ENCODE assay signal across 15 cellular contexts in the genomic region with DNA sequence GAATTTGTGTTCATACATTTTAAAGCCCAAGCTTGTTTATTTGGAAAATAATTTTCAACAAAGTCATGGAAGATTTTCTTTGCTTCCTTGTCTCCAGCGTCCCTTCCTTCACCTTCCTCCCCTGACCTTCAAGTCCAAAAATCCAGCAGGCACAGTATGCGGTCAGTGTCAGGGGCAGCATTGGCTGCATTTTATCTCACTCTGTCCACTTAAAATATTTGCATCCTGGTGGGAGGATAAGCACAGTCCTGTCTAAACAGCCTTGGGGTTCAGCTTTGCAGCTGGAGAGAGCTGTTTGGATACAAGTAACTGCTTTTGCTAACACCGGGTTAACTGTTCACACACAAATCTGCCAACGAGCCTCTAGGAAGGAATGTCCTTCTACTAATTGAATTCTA.
A peak's percentile ranks its signal among the peaks of the same experiment; 100 is the strongest.
DNase-seq lines count a peak whose midpoint lies in the region; ATAC-seq and TF ChIP-seq lines count a peak whose summit lies in the region.
"Had no signal": no experiment of that assay in that cellular context is flagged by ENCODE, and none has a peak within 500 bp of the region (broad histone marks: within the 10 kb centered on the region; RNA-seq: fewer than 3 reads in every experiment).

No MANE protein-coding gene starts in this region.

- H3K4me1 Mint-ChIP-seq in nephron progenitor cell = peaks cover 78% of the 10 kb centered on the region
- peaks cover 30% of the 10 kb centered on the region for H3K4me1 Mint-ChIP-seq in WTC11

- H3K9me3 Mint-ChIP-seq in nephron progenitor cell (no peaks in the 10 kb centered on the region), WTC11 (no peaks in the 10 kb centered on the region)

- CTCF ChIA-PET in WTC11 (lab: Charles Lee) = interaction anchor here (0.8 to 1.9 kb wide), 4 partner anchors 9 to 590 kb away, joined by 3 to 13 read pairs (median 4); no protein-coding TSS in a partner anchor

- no peaks in the 10 kb centered on the region for H3K36me3 ChIP-seq in urinary bladder (ENCODE audit: insufficient read depth)
- H3K36me3 ChIP-seq: SJSA1, suprapubic skin had no signal

- TF ChIP-seq CTCF in nephron progenitor cell (IDR thresholded peaks at IDR 0.05) (no peak), WTC11 (IDR thresholded peaks at IDR 0.05) (no peak)

- peak overlapping the region; percentile 16 for H3K27ac ChIP-seq in urinary bladder (ENCODE audit: low read depth)
- H3K27ac ChIP-seq: 22Rv1, SJSA1, suprapubic skin had no signal

- POLR2A ChIA-PET in WTC11 (lab: Charles Lee) = no interaction called here

- 25% methylated on average over 4 of the region's 4 CpGs for WGBS in urinary bladder

- H3K27me3 Mint-ChIP-seq in nephron progenitor cell (ENCODE audit: low read depth, poor library complexity) = peaks cover 7% of the 10 kb centered on the region
- peaks cover 66% of the 10 kb centered on the region for H3K27me3 Mint-ChIP-seq in WTC11 (ENCODE audit: low read depth)

- ATAC-seq in Right ventricle myocardium superior (ENCODE audit: poor library complexity) (peak; percentile 64), GM19328 (IDR thresholded peaks at IDR 0.05; ENCODE audit: unreplicated experiment) (no peak), WTC11 (no peak)

- intact Hi-C loops in Right ventricle myocardium superior (cut with DNase I) = loop anchor here (10.0 kb wide), 2 partner anchors 260 to 420 kb away; no protein-coding TSS in a partner anchor

- H3K27ac Mint-ChIP-seq in nephron progenitor cell = peak overlapping the region; percentile 99
- H3K27ac Mint-ChIP-seq in WTC11 = no peak overlapping the region

- H3K36me3 Mint-ChIP-seq in nephron progenitor cell (ENCODE audit: low read depth) = no peaks in the 10 kb centered on the region
- H3K36me3 Mint-ChIP-seq in WTC11 = no peaks in the 10 kb centered on the region

- peak; percentile 41 for DNase-seq in DMS53 (lab: John Stamatoyannopoulos, UW)
- DNase-seq in DMS53 treated with DMSO at 0.1 percent for 48 hours (lab: John Stamatoyannopoulos, UW; ENCODE audit: unreplicated experiment) = no peak
- no peak for DNase-seq in Right ventricle myocardium superior
- DNase-seq in nephron progenitor cell = peak; percentile 16
- DNase-seq in WTC11 (ENCODE audit: low spot score) = no peak
- DNase-seq in GM03348 (ENCODE audit: low spot score) = no peak
- DNase-seq: activated naive CD4-positive, alpha-beta T cell treated with anti-CD3 and anti-CD28 coated beads, Interleukin-2, amount 50 U/mL, for 16 hours; cerebellar nuclear complex; NCI-H2107 had no signal

- no peaks in the 10 kb centered on the region for H3K4me1 ChIP-seq in urinary bladder (ENCODE audit: insufficient read depth)

- H3K4me3 Mint-ChIP-seq in nephron progenitor cell (peak overlapping the region; percentile 29), WTC11 (no peak overlapping the region)

- no peak overlapping the region for H3K4me3 ChIP-seq in urinary bladder (ENCODE audit: low read depth, low read length)
- H3K4me3 ChIP-seq: SJSA1, skin epidermis, suprapubic skin had no signal

TF ChIP-seq in WTC11, 78 proteins besides CTCF, POLR2A, EP300 and RAD21:
- TF ChIP-seq, protein P1, sequence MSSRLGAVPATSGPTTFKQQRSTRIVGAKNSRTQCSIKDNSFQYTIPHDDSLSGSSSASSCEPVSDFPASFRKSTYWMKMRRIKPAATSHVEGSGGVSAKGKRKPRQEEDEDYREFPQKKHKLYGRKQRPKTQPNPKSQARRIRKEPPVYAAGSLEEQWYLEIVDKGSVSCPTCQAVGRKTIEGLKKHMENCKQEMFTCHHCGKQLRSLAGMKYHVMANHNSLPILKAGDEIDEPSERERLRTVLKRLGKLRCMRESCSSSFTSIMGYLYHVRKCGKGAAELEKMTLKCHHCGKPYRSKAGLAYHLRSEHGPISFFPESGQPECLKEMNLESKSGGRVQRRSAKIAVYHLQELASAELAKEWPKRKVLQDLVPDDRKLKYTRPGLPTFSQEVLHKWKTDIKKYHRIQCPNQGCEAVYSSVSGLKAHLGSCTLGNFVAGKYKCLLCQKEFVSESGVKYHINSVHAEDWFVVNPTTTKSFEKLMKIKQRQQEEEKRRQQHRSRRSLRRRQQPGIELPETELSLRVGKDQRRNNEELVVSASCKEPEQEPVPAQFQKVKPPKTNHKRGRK (CRISPR knock-in tag; IDR thresholded peaks at IDR 0.05; ENCODE audit: borderline replicate concordance) = no peak
- TF ChIP-seq, protein P2, sequence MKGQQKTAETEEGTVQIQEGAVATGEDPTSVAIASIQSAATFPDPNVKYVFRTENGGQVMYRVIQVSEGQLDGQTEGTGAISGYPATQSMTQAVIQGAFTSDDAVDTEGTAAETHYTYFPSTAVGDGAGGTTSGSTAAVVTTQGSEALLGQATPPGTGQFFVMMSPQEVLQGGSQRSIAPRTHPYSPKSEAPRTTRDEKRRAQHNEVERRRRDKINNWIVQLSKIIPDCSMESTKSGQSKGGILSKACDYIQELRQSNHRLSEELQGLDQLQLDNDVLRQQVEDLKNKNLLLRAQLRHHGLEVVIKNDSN (CRISPR knock-in tag; IDR thresholded peaks at IDR 0.05) = no peak
- TF ChIP-seq NFATC4 (CRISPR knock-in tag; IDR thresholded peaks at IDR 0.05) (no peak), ATF1 (CRISPR knock-in tag; IDR thresholded peaks at IDR 0.05) (no peak), ZNF138 (CRISPR knock-in tag; conservative IDR thresholded peaks at IDR 0.05) (no peak)
- TF ChIP-seq, protein P3, sequence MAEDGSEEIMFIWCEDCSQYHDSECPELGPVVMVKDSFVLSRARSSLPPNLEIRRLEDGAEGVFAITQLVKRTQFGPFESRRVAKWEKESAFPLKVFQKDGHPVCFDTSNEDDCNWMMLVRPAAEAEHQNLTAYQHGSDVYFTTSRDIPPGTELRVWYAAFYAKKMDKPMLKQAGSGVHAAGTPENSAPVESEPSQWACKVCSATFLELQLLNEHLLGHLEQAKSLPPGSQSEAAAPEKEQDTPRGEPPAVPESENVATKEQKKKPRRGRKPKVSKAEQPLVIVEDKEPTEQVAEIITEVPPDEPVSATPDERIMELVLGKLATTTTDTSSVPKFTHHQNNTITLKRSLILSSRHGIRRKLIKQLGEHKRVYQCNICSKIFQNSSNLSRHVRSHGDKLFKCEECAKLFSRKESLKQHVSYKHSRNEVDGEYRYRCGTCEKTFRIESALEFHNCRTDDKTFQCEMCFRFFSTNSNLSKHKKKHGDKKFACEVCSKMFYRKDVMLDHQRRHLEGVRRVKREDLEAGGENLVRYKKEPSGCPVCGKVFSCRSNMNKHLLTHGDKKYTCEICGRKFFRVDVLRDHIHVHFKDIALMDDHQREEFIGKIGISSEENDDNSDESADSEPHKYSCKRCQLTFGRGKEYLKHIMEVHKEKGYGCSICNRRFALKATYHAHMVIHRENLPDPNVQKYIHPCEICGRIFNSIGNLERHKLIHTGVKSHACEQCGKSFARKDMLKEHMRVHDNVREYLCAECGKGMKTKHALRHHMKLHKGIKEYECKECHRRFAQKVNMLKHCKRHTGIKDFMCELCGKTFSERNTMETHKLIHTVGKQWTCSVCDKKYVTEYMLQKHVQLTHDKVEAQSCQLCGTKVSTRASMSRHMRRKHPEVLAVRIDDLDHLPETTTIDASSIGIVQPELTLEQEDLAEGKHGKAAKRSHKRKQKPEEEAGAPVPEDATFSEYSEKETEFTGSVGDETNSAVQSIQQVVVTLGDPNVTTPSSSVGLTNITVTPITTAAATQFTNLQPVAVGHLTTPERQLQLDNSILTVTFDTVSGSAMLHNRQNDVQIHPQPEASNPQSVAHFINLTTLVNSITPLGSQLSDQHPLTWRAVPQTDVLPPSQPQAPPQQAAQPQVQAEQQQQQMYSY (CRISPR knock-in tag; IDR thresholded peaks at IDR 0.05) = no peak

Comparison
In these comparisons a context has a peak if more than half of its experiments do, and no peak if none do; other contexts are left out.
1. DNase-seq: peak in DMS53 (single experiment) and nephron progenitor cell (single experiment); none in DMS53 treated with DMSO at 0.1 percent for 48 hours (single experiment), Right ventricle myocardium superior (single experiment), WTC11 (single experiment) and GM03348 (single experiment).